1 cellular context compared by ENCODE assay signal in the genomic region with DNA sequence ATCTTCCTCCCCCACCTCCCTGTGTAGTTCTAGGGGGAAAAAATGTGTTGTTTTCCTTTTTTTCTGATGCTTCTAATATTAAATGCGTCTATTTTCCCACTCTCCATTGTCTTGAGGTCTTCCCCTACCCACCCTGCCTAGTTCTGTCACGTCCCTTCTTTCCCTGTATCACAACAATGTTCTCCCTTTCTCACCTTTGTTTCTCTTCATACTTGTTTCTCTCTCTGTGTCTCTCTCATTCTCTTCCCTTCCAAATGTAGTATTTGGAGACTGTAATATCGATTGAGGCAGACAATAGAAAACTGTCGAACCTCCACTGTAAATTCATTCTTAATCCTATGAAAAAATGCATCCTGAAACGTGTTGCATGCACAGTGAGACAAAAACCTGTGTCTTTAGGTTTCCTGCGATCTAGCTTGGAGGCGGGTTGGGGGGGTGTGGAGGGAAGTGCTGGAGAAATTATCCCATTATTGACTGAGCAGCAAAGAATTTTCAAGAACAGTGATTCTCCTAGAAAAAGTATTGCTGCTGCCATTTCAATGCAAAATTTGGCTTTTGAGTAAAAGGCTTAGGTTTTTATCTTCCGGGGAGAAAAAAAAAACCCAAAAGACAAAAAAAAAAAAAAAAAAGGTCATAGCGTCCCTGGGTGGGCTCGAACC.
TF ChIP-seq lines count a peak whose summit lies in the region.

No MANE protein-coding gene starts in this region.

TF ChIP-seq in HepG2, 621 proteins besides CTCF, POLR2A, EP300 and RAD21 (continued from another document):
- 0 out of 2 replicates have a peak, but pooled peaks have one; percentile 2 for TF ChIP-seq ZBTB40 (IDR thresholded peaks at IDR 0.05)
- no peak for TF ChIP-seq ZBTB40 (CRISPR knock-in tag; IDR thresholded peaks at IDR 0.05)
- TF ChIP-seq ZNF512 (CRISPR knock-in tag; IDR thresholded peaks at IDR 0.05), result peak; percentile 93
- TF ChIP-seq, protein P1, sequence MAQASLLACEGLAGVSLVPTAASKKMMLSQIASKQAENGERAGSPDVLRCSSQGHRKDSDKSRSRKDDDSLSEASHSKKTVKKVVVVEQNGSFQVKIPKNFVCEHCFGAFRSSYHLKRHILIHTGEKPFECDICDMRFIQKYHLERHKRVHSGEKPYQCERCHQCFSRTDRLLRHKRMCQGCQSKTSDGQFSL (CRISPR knock-in tag; IDR thresholded peaks at IDR 0.05), result peak; percentile 86
- TF ChIP-seq MYNN (CRISPR knock-in tag; IDR thresholded peaks at IDR 0.05; ENCODE audit: low read depth), result 0 out of 2 replicates have a peak, but pooled peaks have one; percentile 11
- TF ChIP-seq MIER3 (CRISPR knock-in tag; IDR thresholded peaks at IDR 0.05; ENCODE audit: borderline replicate concordance), result 0 out of 2 replicates have a peak, but pooled peaks have one; percentile 15
- TF ChIP-seq PAX8 (CRISPR knock-in tag; IDR thresholded peaks at IDR 0.05; ENCODE audit: borderline replicate concordance), result peak; percentile 39; the same call in 1 of the 2 replicates
- peak; percentile 70; the same call in 1 of the 2 replicates for TF ChIP-seq ZNF775 (CRISPR knock-in tag; IDR thresholded peaks at IDR 0.05; ENCODE audit: borderline replicate concordance)
- TF ChIP-seq, protein P2, sequence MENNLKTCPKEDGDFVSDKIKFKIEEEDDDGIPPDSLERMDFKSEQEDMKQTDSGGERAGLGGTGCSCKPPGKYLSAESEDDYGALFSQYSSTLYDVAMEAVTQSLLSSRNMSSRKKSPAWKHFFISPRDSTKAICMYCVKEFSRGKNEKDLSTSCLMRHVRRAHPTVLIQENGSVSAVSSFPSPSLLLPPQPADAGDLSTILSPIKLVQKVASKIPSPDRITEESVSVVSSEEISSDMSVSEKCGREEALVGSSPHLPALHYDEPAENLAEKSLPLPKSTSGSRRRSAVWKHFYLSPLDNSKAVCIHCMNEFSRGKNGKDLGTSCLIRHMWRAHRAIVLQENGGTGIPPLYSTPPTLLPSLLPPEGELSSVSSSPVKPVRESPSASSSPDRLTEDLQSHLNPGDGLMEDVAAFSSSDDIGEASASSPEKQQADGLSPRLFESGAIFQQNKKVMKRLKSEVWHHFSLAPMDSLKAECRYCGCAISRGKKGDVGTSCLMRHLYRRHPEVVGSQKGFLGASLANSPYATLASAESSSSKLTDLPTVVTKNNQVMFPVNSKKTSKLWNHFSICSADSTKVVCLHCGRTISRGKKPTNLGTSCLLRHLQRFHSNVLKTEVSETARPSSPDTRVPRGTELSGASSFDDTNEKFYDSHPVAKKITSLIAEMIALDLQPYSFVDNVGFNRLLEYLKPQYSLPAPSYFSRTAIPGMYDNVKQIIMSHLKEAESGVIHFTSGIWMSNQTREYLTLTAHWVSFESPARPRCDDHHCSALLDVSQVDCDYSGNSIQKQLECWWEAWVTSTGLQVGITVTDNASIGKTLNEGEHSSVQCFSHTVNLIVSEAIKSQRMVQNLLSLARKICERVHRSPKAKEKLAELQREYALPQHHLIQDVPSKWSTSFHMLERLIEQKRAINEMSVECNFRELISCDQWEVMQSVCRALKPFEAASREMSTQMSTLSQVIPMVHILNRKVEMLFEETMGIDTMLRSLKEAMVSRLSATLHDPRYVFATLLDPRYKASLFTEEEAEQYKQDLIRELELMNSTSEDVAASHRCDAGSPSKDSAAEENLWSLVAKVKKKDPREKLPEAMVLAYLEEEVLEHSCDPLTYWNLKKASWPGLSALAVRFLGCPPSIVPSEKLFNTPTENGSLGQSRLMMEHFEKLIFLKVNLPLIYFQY (CRISPR knock-in tag; IDR thresholded peaks at IDR 0.05; ENCODE audit: borderline replicate concordance), result peak; percentile 48; the same call in 1 of the 2 replicates
- no peak for TF ChIP-seq GABPA (IDR thresholded peaks at IDR 0.05; ENCODE audit: low read depth, low read length)
- TF ChIP-seq GABPA (CRISPR knock-in tag; IDR thresholded peaks at IDR 0.05; ENCODE audit: low read depth), result 0 out of 2 replicates have a peak, but pooled peaks have one; percentile 62
- no peak for TF ChIP-seq SRSF4 (IDR thresholded peaks at IDR 0.05; ENCODE audit: low read depth, low read length, poor library complexity, severe bottlenecking)
- TF ChIP-seq NFIC (IDR thresholded peaks at IDR 0.05; ENCODE audit: low read length), result 0 out of 2 replicates have a peak, but pooled peaks have one; percentile 55
- no peak for TF ChIP-seq ZNF430 (CRISPR knock-in tag; IDR thresholded peaks at IDR 0.05)
TF ChIP-seq in HepG2: peak in this region for 24.
